ENCODE assay signal across 19 cellular contexts in genomic region chr5:175743676-175744210, GRCh38.
DNase-seq lines count a peak whose midpoint lies in the region; ATAC-seq and TF ChIP-seq lines count a peak whose summit lies in the region.
"Had no signal": no experiment of that assay in that cellular context is flagged by ENCODE, and none has a peak within 500 bp of the region (broad histone marks: within the 10 kb centered on the region; RNA-seq: fewer than 3 reads in every experiment).

No MANE protein-coding gene starts in this region.

- H3K27ac ChIP-seq in HEK293 (ENCODE audit: extremely low read depth, low read depth, low read length): no peak overlapping the region
- no peak overlapping the region for H3K27ac ChIP-seq in esophagus squamous epithelium
- H3K27ac ChIP-seq in esophagus muscularis mucosa (replicated peaks in 1 of 4): no peak overlapping the region
- H3K27ac ChIP-seq: thyroid gland had no signal

- no peaks in the 10 kb centered on the region for H3K36me3 Mint-ChIP-seq in stimulated activated effector memory CD8-positive, alpha-beta T cell treated with anti-CD3 and anti-CD28 coated beads, Interleukin-12 subunit alpha, Interleukin-12 subunit beta, amount 100 ng/mL, for 72 hours
- H3K36me3 Mint-ChIP-seq: IgD-negative memory B cell, naive B cell had no signal

- H3K36me3 ChIP-seq in HEK293 (ENCODE audit: control insufficient read depth in 2 of 2, insufficient read depth in 1 of 2, low read length in 2 of 2) (no peaks in the 10 kb centered on the region), esophagus squamous epithelium (no peaks in the 10 kb centered on the region), esophagus muscularis mucosa (no peaks in the 10 kb centered on the region)
- H3K36me3 ChIP-seq: BE2C, thyroid gland had no signal

- no peak for ATAC-seq in stimulated activated effector memory CD8-positive, alpha-beta T cell treated with anti-CD3 and anti-CD28 coated beads, Interleukin-12 subunit alpha, Interleukin-12 subunit beta, amount 100 ng/mL, for 72 hours

- 57 to 83% methylated on average over 1 of the region's 1 CpG for WGBS in esophagus squamous epithelium, 2 donors
- 43% methylated on average over 1 of the region's 1 CpG for WGBS in esophagus muscularis mucosa

- POLR2A ChIA-PET in HEK293 (lab: Yijun Ruan, JAX): no interaction called here

- no peaks in the 10 kb centered on the region for H3K9me3 Mint-ChIP-seq in stimulated activated effector memory CD8-positive, alpha-beta T cell treated with anti-CD3 and anti-CD28 coated beads, Interleukin-12 subunit alpha, Interleukin-12 subunit beta, amount 100 ng/mL, for 72 hours
- H3K9me3 Mint-ChIP-seq: activated T-helper 1 cell treated with anti-CD3 and anti-CD28 coated beads, Interleukin-12 subunit alpha, Interleukin-12 subunit beta, Interleukin-2, Interleukin-4 antibody, amounts not matched to agents 30 ng/mL and 10 ng/mL and 1 ng/mL, durations not matched to agents 14 hours and 24 hours and 36 hours had no signal

- CTCF ChIA-PET in HEK293 (lab: Yijun Ruan, JAX): interaction anchor here (4.0 kb wide), 1 partner anchor 14 kb away, joined by 15 read pairs; no protein-coding TSS in a partner anchor

- peaks cover 7% of the 10 kb centered on the region for H3K4me1 Mint-ChIP-seq in stimulated activated effector memory CD8-positive, alpha-beta T cell treated with anti-CD3 and anti-CD28 coated beads, Interleukin-12 subunit alpha, Interleukin-12 subunit beta, amount 100 ng/mL, for 72 hours
- H3K4me1 Mint-ChIP-seq: IgD-negative memory B cell, naive B cell had no signal

- peak; percentile 27 for DNase-seq in AG08396 (ENCODE audit: low spot score)
- peak; percentile 53 for DNase-seq in astrocyte of the hippocampus (ENCODE audit: low read depth, low spot score)
- peak; percentile 58 for DNase-seq in islet precursor cell
- no peak for DNase-seq in esophagus squamous epithelium (lab: John Stamatoyannopoulos, UW)
- no peak for DNase-seq in stimulated activated effector memory CD8-positive, alpha-beta T cell treated with anti-CD3 and anti-CD28 coated beads, Interleukin-12 subunit alpha, Interleukin-12 subunit beta, amount 100 ng/mL, for 72 hours (ENCODE audit: low spot score in 2 of 2)
- no peak for DNase-seq in activated CD4-positive, CD25-positive, alpha-beta regulatory T cell (lab: John Stamatoyannopoulos, UW)
- DNase-seq in esophagus muscularis mucosa (ENCODE audit: extremely low spot score): no peak
- DNase-seq: activated CD4-positive, alpha-beta T cell treated with anti-CD3 and anti-CD28 coated beads, Interleukin-2, amount 50 U/mL, for 4 hours; BE2C; effector memory CD4-positive, alpha-beta T cell; kidney glomerular epithelial cell; naive B cell; NCI-H1417; NCI-H446; stimulated activated CD8-positive, alpha-beta memory T cell treated with anti-CD3 and anti-CD28 coated beads, Interleukin-4, amount 100 ng/mL, for 48 hours; thyroid gland had no signal

- H3K27me3 ChIP-seq in esophagus squamous epithelium (peaks cover 0 to 61% (median 0%) of the 10 kb centered on the region in 4 donors), esophagus muscularis mucosa (peaks cover 0 to 64% (median 0%) of the 10 kb centered on the region in 4 donors)
- H3K27me3 ChIP-seq: BE2C, thyroid gland had no signal

- no peak overlapping the region for H3K4me3 ChIP-seq in HEK293 (ENCODE audit: low read depth, low read length)
- H3K4me3 ChIP-seq in esophagus squamous epithelium: no peak overlapping the region
- no peak overlapping the region for H3K4me3 ChIP-seq in esophagus muscularis mucosa
- H3K4me3 ChIP-seq: thyroid gland had no signal

- TF ChIP-seq CTCF in HEK293 (tag by site-specific recombination; IDR thresholded peaks at IDR 0.05) (no peak), esophagus squamous epithelium (IDR thresholded peaks at IDR 0.05) (no peak), esophagus muscularis mucosa (IDR thresholded peaks at IDR 0.05) (no peak)

- no peak overlapping the region for H3K4me3 Mint-ChIP-seq in stimulated activated effector memory CD8-positive, alpha-beta T cell treated with anti-CD3 and anti-CD28 coated beads, Interleukin-12 subunit alpha, Interleukin-12 subunit beta, amount 100 ng/mL, for 72 hours
- H3K4me3 Mint-ChIP-seq: activated T-helper 1 cell treated with anti-CD3 and anti-CD28 coated beads, Interleukin-12 subunit alpha, Interleukin-12 subunit beta, Interleukin-2, Interleukin-4 antibody, amounts not matched to agents 30 ng/mL and 10 ng/mL and 1 ng/mL, durations not matched to agents 14 hours and 24 hours and 36 hours; IgD-negative memory B cell; naive B cell had no signal

- TF ChIP-seq POLR2A in esophagus squamous epithelium (IDR thresholded peaks at IDR 0.05) (no peak), esophagus muscularis mucosa (IDR thresholded peaks at IDR 0.05; ENCODE audit: low read depth) (no peak)

- no peaks in the 10 kb centered on the region for H3K4me1 ChIP-seq in HEK293 (ENCODE audit: control insufficient read depth, insufficient read depth, low read length)
- H3K4me1 ChIP-seq in esophagus squamous epithelium: peaks cover 0 to 4% (median 0%) of the 10 kb centered on the region in 3 donors
- no peaks in the 10 kb centered on the region for H3K4me1 ChIP-seq in esophagus muscularis mucosa
- H3K4me1 ChIP-seq: thyroid gland had no signal

- no peak overlapping the region for H3K27ac Mint-ChIP-seq in stimulated activated effector memory CD8-positive, alpha-beta T cell treated with anti-CD3 and anti-CD28 coated beads, Interleukin-12 subunit alpha, Interleukin-12 subunit beta, amount 100 ng/mL, for 72 hours
- H3K27ac Mint-ChIP-seq: activated T-helper 1 cell treated with anti-CD3 and anti-CD28 coated beads, Interleukin-12 subunit alpha, Interleukin-12 subunit beta, Interleukin-2, Interleukin-4 antibody, amounts not matched to agents 30 ng/mL and 10 ng/mL and 1 ng/mL, durations not matched to agents 14 hours and 24 hours and 36 hours; naive B cell had no signal

- intact Hi-C loops in esophagus squamous epithelium (cut with DNase I) (no loop called here), esophagus muscularis mucosa (cut with DNase I) (no loop called here)

- H3K9me3 ChIP-seq in HEK293 (ENCODE audit: control insufficient read depth, insufficient read depth, low read depth, low read length) (no peaks in the 10 kb centered on the region), esophagus squamous epithelium (no peaks in the 10 kb centered on the region), esophagus muscularis mucosa (no peaks in the 10 kb centered on the region)
- H3K9me3 ChIP-seq: BE2C, thyroid gland had no signal

- TF ChIP-seq EP300 in esophagus muscularis mucosa (IDR thresholded peaks at IDR 0.05): no peak

TF ChIP-seq in HEK293, 187 proteins besides CTCF, POLR2A, EP300 and RAD21:
- TF ChIP-seq REST (tag by site-specific recombination; IDR thresholded peaks at IDR 0.05): peak; percentile 96
- TF ChIP-seq ZFP37 (tag by site-specific recombination; IDR thresholded peaks at IDR 0.05): no peak

Comparison
In these comparisons a context has a peak if more than half of its experiments do, and no peak if none do; other contexts are left out.
1. DNase-seq: peak in AG08396 (single experiment), astrocyte of the hippocampus (single experiment) and islet precursor cell (single experiment); none in esophagus squamous epithelium (single experiment), stimulated activated effector memory CD8-positive, alpha-beta T cell treated with anti-CD3 and anti-CD28 coated beads, Interleukin-12 subunit alpha, Interleukin-12 subunit beta, amount 100 ng/mL, for 72 hours (0 of 2), activated CD4-positive, CD25-positive, alpha-beta regulatory T cell (0 of 4) and esophagus muscularis mucosa (single experiment).